Comparison of ENCODE assay signal across 8 cellular contexts in the genomic region with DNA sequence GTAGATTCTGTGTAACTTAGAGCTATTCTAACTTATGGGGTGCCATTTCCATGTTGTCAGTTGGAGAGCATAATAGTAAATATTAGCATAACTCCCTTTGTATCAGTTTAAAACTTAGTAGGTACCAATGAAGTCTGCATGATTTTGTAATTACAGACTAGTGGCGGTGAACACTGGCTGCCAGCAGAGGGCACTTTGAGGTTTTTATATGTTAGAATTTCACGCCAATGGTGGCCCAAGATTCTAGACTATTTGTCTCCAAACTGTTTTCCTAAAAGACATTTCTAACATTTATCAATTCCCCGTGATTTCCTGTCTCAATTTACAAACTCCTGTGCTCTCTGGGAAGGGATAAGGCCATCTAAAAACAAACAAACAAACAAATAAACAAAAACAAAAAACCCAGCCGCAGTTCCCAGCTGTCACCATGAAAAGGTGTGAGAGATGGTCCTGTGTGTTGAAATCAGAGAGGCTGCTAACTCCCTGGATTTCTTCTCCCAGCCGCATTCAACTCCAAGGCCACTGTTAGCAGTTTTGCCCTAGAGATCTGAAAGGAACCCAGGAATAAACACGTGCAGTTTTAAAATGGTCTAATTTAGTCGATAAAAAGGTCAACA. TPM values are rescaled to one million over a fixed set of nuclear protein-coding genes. Genes with fewer than 3 reads are reported as not detected.
A peak's percentile ranks its signal among the peaks of the same experiment; 100 is the strongest.
DNase-seq lines count a peak whose midpoint lies in the region; ATAC-seq and TF ChIP-seq lines count a peak whose summit lies in the region.

No MANE protein-coding gene starts in this region.

- in situ Hi-C loops in mammary epithelial cell (cut with MboI; ENCODE audit: low sequenced_read_pairs in 2 of 2): loop anchor here in 1 of 2 donors (10.0 kb wide), 1 partner anchor 181 kb away; no protein-coding TSS in a partner anchor

- H3K4me1 ChIP-seq in GM23338 (ENCODE audit: insufficient read depth) (no peaks in the 10 kb centered on the region), mammary epithelial cell (ENCODE audit: insufficient read depth, low read length) (peaks cover 8% of the 10 kb centered on the region)

- no peaks in the 10 kb centered on the region for H3K9me3 ChIP-seq in mammary epithelial cell (replicated peaks; ENCODE audit: insufficient read depth, low read length)

- 27% methylated on average over 7 of the region's 7 CpGs for WGBS in mammary epithelial cell (ENCODE audit: low coverage, missing lambda C conversion rate)

- intact Hi-C loops in Calu3 (cut with micrococcal nuclease; ENCODE audit: unreplicated experiment): loop anchor here (1.0 kb wide), 1 partner anchor 186 kb away; no protein-coding TSS in a partner anchor
- intact Hi-C loops in mammary epithelial cell (cut with micrococcal nuclease): loop anchor here (1.0 to 10.0 kb wide), 4 partner anchors 61 to 721 kb away; no protein-coding TSS in a partner anchor
- intact Hi-C loops in natural killer cell (cut with micrococcal nuclease): loop anchor here (10.0 kb wide), 1 partner anchor 491 kb away; no protein-coding TSS in a partner anchor

- H3K9ac ChIP-seq in mammary epithelial cell (ENCODE audit: insufficient read depth, low read length): no peak overlapping the region

- H3K36me3 Mint-ChIP-seq in Calu3 (ENCODE audit: insufficient read depth, unreplicated experiment) (no peaks in the 10 kb centered on the region), GM23338 (ENCODE audit: low read depth) (no peaks in the 10 kb centered on the region), natural killer cell (peaks cover 5% of the 10 kb centered on the region)

- H3K4me1 Mint-ChIP-seq in Calu3 (ENCODE audit: low read depth, unreplicated experiment): peaks cover 8% of the 10 kb centered on the region
- H3K4me1 Mint-ChIP-seq in GM23338: no peaks in the 10 kb centered on the region
- peaks cover 5 to 6% of the 10 kb centered on the region in 2 donors for H3K4me1 Mint-ChIP-seq in natural killer cell

- peak; percentile 54 for ATAC-seq in GM23338
- ATAC-seq in natural killer cell: no peak
- ATAC-seq in HG02588 (IDR thresholded peaks at IDR 0.05; ENCODE audit: unreplicated experiment): no peak

- BruUV-seq in Calu3 (replicated peaks; lab: Mats Ljungman, UMichigan) (no TSS peak), mammary epithelial cell (replicated peaks; lab: Mats Ljungman, UMichigan) (no TSS peak)

- H2AFZ ChIP-seq in GM23338 (no peak overlapping the region; the same call in 1 of the 2 replicates), mammary epithelial cell (ENCODE audit: low read depth, low read length) (peak overlapping the region; percentile 21)

- H3K27ac Mint-ChIP-seq in Calu3 (ENCODE audit: unreplicated experiment): no peak overlapping the region
- H3K27ac Mint-ChIP-seq in GM23338: no peak overlapping the region
- no peak overlapping the region for H3K27ac Mint-ChIP-seq in natural killer cell

- H4K20me1 ChIP-seq in GM23338 (replicated peaks; ENCODE audit: insufficient read depth) (no peaks in the 10 kb centered on the region), mammary epithelial cell (ENCODE audit: insufficient read depth, low read length) (no peaks in the 10 kb centered on the region)

- dilution Hi-C loops in mammary epithelial cell (cut with HindIII; ENCODE audit: low sequenced_read_pairs): no loop called here

- no peaks in the 10 kb centered on the region for H3K79me2 ChIP-seq in GM23338 (replicated peaks; ENCODE audit: insufficient read depth)
- H3K79me2 ChIP-seq in mammary epithelial cell (ENCODE audit: insufficient read depth, low read length): no peaks in the 10 kb centered on the region

- H3K27ac ChIP-seq in GM23338 (ENCODE audit: low read depth) (no peak overlapping the region), mammary epithelial cell (ENCODE audit: insufficient read depth, low read depth, low read length) (no peak overlapping the region)

- H3K27me3 ChIP-seq in GM23338 (ENCODE audit: insufficient read depth) (no peaks in the 10 kb centered on the region), mammary epithelial cell (ENCODE audit: insufficient read depth, low read length) (no peaks in the 10 kb centered on the region)

- H3K27me3 Mint-ChIP-seq in Calu3 (ENCODE audit: unreplicated experiment): no peaks in the 10 kb centered on the region
- peaks cover 1% of the 10 kb centered on the region for H3K27me3 Mint-ChIP-seq in GM23338 (ENCODE audit: insufficient read depth, low read depth, poor library complexity)
- peaks cover 6 to 20% of the 10 kb centered on the region in 2 donors for H3K27me3 Mint-ChIP-seq in natural killer cell (ENCODE audit: low read depth in 2 of 2)

- no peaks in the 10 kb centered on the region for H3K9me2 ChIP-seq in GM23338 (ENCODE audit: insufficient read depth)

- H3K4me3 Mint-ChIP-seq in Calu3 (ENCODE audit: low read depth, unreplicated experiment) (no peak overlapping the region), GM23338 (no peak overlapping the region), natural killer cell (no peak overlapping the region)

- no peaks in the 10 kb centered on the region for H3K36me3 ChIP-seq in GM23338 (ENCODE audit: insufficient read depth)
- H3K36me3 ChIP-seq in mammary epithelial cell (ENCODE audit: insufficient read depth, low read length): no peaks in the 10 kb centered on the region

- CTCF ChIA-PET in Calu3 (lab: Charles Lee) (interaction anchor here (2.2 kb wide), 1 partner anchor 186 kb away, joined by 18 read pairs; no protein-coding TSS in a partner anchor), mammary epithelial cell (lab: Charles Lee; ENCODE audit: low non-redundant PET) (interaction anchor here (1.0 kb wide), 1 partner anchor 186 kb away, joined by 11 read pairs; no protein-coding TSS in a partner anchor)

- DNase-seq in Calu3: peak; percentile 37
- DNase-seq in GM23338 (ENCODE audit: low spot score): peak; percentile 63
- peak; percentile 83 for DNase-seq in NCI-H69 (lab: John Stamatoyannopoulos, UW)
- DNase-seq in mammary epithelial cell: no peak
- peak; percentile 80 for DNase-seq in midbrain (lab: John Stamatoyannopoulos, UW)
- no peak for DNase-seq in effector CD8-positive, alpha-beta T cell (lab: John Stamatoyannopoulos, UW)
- no peak for DNase-seq in natural killer cell

- no peaks in the 10 kb centered on the region for H3F3A ChIP-seq in GM23338 (replicated peaks; ENCODE audit: low read depth)

- H3K4me2 ChIP-seq in GM23338 (no peak overlapping the region), mammary epithelial cell (ENCODE audit: insufficient read depth, low read depth, low read length) (no peak overlapping the region)

- TF ChIP-seq CTCF in Calu3 (IDR thresholded peaks at IDR 0.05; ENCODE audit: unreplicated experiment): peak; percentile 58
- TF ChIP-seq CTCF in GM23338 (conservative IDR thresholded peaks at IDR 0.05; ENCODE audit: low read depth in 2 of 2): peak; percentile 72 to 88
- TF ChIP-seq CTCF in mammary epithelial cell (conservative IDR thresholded peaks at IDR 0.05 in 1 of 2, IDR thresholded peaks at IDR 0.05 in 1 of 2; ENCODE audit: extremely low read depth in 1 of 2, insufficient read depth in 1 of 2, low read depth in 1 of 2, low read length in 2 of 2): peak; percentile 72 to 75
- TF ChIP-seq CTCF in natural killer cell (IDR thresholded peaks at IDR 0.05): no peak

- H3K9me3 Mint-ChIP-seq in Calu3 (ENCODE audit: low read depth, unreplicated experiment): no peaks in the 10 kb centered on the region
- no peaks in the 10 kb centered on the region for H3K9me3 Mint-ChIP-seq in GM23338
- H3K9me3 Mint-ChIP-seq in natural killer cell: no peaks in the 10 kb centered on the region

- H3K4me3 ChIP-seq in GM23338 (no peak overlapping the region), mammary epithelial cell (replicated peaks in 1 of 3; ENCODE audit: insufficient read depth in 1 of 3, low read depth in 2 of 3, low read length in 3 of 3) (no peak overlapping the region)

TF ChIP-seq in GM23338, 12 proteins besides CTCF, POLR2A, EP300 and RAD21 (continues in another document):
- TF ChIP-seq ZNF114 (CRISPR knock-in tag; IDR thresholded peaks at IDR 0.05) (no peak), STAT1 (IDR thresholded peaks at IDR 0.05; ENCODE audit: unreplicated experiment) (no peak), ZNF331 (CRISPR knock-in tag; IDR thresholded peaks at IDR 0.05; ENCODE audit: low read depth) (no peak), JUNB (IDR thresholded peaks at IDR 0.05; ENCODE audit: unreplicated experiment) (no peak)

RNA-seq across cellular contexts. Expression of a gene that starts 57.6 kb away (rescaled TPM):
- total RNA-seq in Calu3 (2022) (10.5 and 10.6 TPM in 2 replicates), mammary epithelial cell (10 to 100 TPM in 1 of 2 donors, 1 to 10 TPM in 1; 4.0 to 11.9 TPM), natural killer cell (1 to 10 TPM; 5.1 to 9.4 (median 6.3) TPM)
- total RNA-seq in GM23338 (2014; rRNA removed; shearing (Covaris generic)): 11.8 and 19.5 TPM in 2 replicates
- polyA plus RNA-seq in GM23338 (2016; fragmentation: Nextera tagmentation; extraction: Ambion mirVana) (10.7 and 11.8 TPM in 2 replicates), mammary epithelial cell (5.2 TPM)
- polyA minus RNA-seq in mammary epithelial cell: 4.5 TPM

Comparison
In these comparisons a context has a peak if more than half of its experiments do, and no peak if none do; other contexts are left out.
1. DNase-seq: peak in Calu3 (single experiment), GM23338 (single experiment), NCI-H69 (single experiment) and midbrain (single experiment); none in mammary epithelial cell (single experiment), effector CD8-positive, alpha-beta T cell (single experiment) and natural killer cell (single experiment).